11 cellular contexts compared by ENCODE assay signal in the genomic region with DNA sequence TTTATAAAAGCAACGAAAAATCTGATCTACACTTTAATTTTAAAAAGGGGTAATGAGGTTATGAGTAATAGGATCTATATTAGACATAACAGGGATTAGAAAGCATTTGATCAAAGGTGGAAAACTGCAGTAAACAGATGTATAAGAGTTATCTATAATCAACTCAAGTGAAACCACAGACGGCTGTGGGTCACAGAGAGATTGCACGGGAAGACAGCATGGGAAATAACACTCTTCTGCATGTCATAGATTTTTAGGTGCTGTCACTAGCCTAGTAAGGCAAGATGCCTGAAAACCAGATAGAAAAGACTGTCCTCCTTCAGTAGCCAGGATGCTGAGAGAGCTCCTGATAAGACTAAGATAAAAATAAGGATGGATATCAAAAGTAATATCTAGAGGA. TPM values are rescaled to one million over a fixed set of nuclear protein-coding genes. Genes with fewer than 3 reads are reported as not detected.
DNase-seq lines count a peak whose midpoint lies in the region; ATAC-seq and TF ChIP-seq lines count a peak whose summit lies in the region.
"Had no signal": no experiment of that assay in that cellular context is flagged by ENCODE, and none has a peak within 500 bp of the region (broad histone marks: within the 10 kb centered on the region; RNA-seq: fewer than 3 reads in every experiment).

No MANE protein-coding gene starts in this region.

- intact Hi-C loops in activated T-helper 1 cell treated with anti-CD3 and anti-CD28 coated beads, Interleukin-12 subunit alpha, Interleukin-12 subunit beta, Interleukin-2, Interleukin-4 antibody, amounts not matched to agents 30 ng/mL and 10 ng/mL and 1 ng/mL, durations not matched to agents 14 hours and 24 hours and 36 hours (cut with micrococcal nuclease): loop anchor here (1.0 to 10.0 kb wide), 9 partner anchors 15 to 971 kb away; a partner anchor contains a TSS

- peak overlapping the region; percentile 84 for H3K4me3 Mint-ChIP-seq in activated T-helper 1 cell treated with anti-CD3 and anti-CD28 coated beads, Interleukin-12 subunit alpha, Interleukin-12 subunit beta, Interleukin-2, Interleukin-4 antibody, amounts not matched to agents 30 ng/mL and 10 ng/mL and 1 ng/mL, durations not matched to agents 14 hours and 24 hours and 36 hours
- H3K4me3 Mint-ChIP-seq in memory B cell (peak overlapping the region; percentile 88), progenitor cell of endocrine pancreas (ENCODE audit: low read depth) (no peak overlapping the region)

- H3K27me3 ChIP-seq in BE2C (no peaks in the 10 kb centered on the region), SJCRH30 (no peaks in the 10 kb centered on the region; the same call in 1 of the 2 replicates)
- H3K27me3 ChIP-seq: left lung, right atrium auricular region had no signal

- H3K9me3 ChIP-seq in BE2C (no peaks in the 10 kb centered on the region), SJCRH30 (replicated peaks) (no peaks in the 10 kb centered on the region)
- H3K9me3 ChIP-seq: left lung, right atrium auricular region had no signal

- H3K27ac ChIP-seq in SJCRH30: no peak overlapping the region
- H3K27ac ChIP-seq: left lung had no signal

- H3K4me1 Mint-ChIP-seq in activated T-helper 1 cell treated with anti-CD3 and anti-CD28 coated beads, Interleukin-12 subunit alpha, Interleukin-12 subunit beta, Interleukin-2, Interleukin-4 antibody, amounts not matched to agents 30 ng/mL and 10 ng/mL and 1 ng/mL, durations not matched to agents 14 hours and 24 hours and 36 hours (ENCODE audit: low read depth): peaks cover 63% of the 10 kb centered on the region
- H3K4me1 Mint-ChIP-seq in memory B cell (peaks cover 60% of the 10 kb centered on the region), progenitor cell of endocrine pancreas (ENCODE audit: low read depth) (peaks cover 7% of the 10 kb centered on the region)

- peaks cover 7% of the 10 kb centered on the region for H3K36me3 ChIP-seq in BE2C
- H3K36me3 ChIP-seq in SJCRH30: no peaks in the 10 kb centered on the region
- H3K36me3 ChIP-seq: left lung, right atrium auricular region had no signal

- no peak for DNase-seq in BE2C
- no peak for DNase-seq in activated T-helper 1 cell treated with anti-CD3 and anti-CD28 coated beads, Interleukin-12 subunit alpha, Interleukin-12 subunit beta, Interleukin-2, Interleukin-4 antibody, amounts not matched to agents 30 ng/mL and 10 ng/mL and 1 ng/mL, durations not matched to agents 14 hours and 24 hours and 36 hours (ENCODE audit: low spot score)
- no peak for DNase-seq in memory B cell (ENCODE audit: low spot score in 2 of 2)
- no peak for DNase-seq in progenitor cell of endocrine pancreas (ENCODE audit: low spot score, unreplicated experiment)
- no peak for DNase-seq in SJCRH30
- DNase-seq: DMS79, left lung had no signal

- no peak for ATAC-seq in memory B cell (ENCODE audit: low read depth)
- ATAC-seq in HG03108 (IDR thresholded peaks at IDR 0.05; ENCODE audit: unreplicated experiment): no peak
- ATAC-seq in HG02571 (IDR thresholded peaks at IDR 0.05; ENCODE audit: unreplicated experiment): no peak
- ATAC-seq: left lung had no signal

- peaks cover 2% of the 10 kb centered on the region for H3K27me3 Mint-ChIP-seq in activated T-helper 1 cell treated with anti-CD3 and anti-CD28 coated beads, Interleukin-12 subunit alpha, Interleukin-12 subunit beta, Interleukin-2, Interleukin-4 antibody, amounts not matched to agents 30 ng/mL and 10 ng/mL and 1 ng/mL, durations not matched to agents 14 hours and 24 hours and 36 hours (ENCODE audit: insufficient read depth)
- H3K27me3 Mint-ChIP-seq in memory B cell: no peaks in the 10 kb centered on the region
- H3K27me3 Mint-ChIP-seq in progenitor cell of endocrine pancreas: peaks cover 64% of the 10 kb centered on the region

- no peaks in the 10 kb centered on the region for H3K9me3 Mint-ChIP-seq in activated T-helper 1 cell treated with anti-CD3 and anti-CD28 coated beads, Interleukin-12 subunit alpha, Interleukin-12 subunit beta, Interleukin-2, Interleukin-4 antibody, amounts not matched to agents 30 ng/mL and 10 ng/mL and 1 ng/mL, durations not matched to agents 14 hours and 24 hours and 36 hours
- no peaks in the 10 kb centered on the region for H3K9me3 Mint-ChIP-seq in memory B cell
- H3K9me3 Mint-ChIP-seq in progenitor cell of endocrine pancreas (ENCODE audit: low read depth): no peaks in the 10 kb centered on the region

- H3K4me3 ChIP-seq in BE2C (ENCODE audit: low read depth, low read length): peak overlapping the region; percentile 80
- peak overlapping the region; percentile 88 for H3K4me3 ChIP-seq in GM12875 (ENCODE audit: low read depth, low read length)
- H3K4me3 ChIP-seq in SJCRH30: no peak overlapping the region

- H3K4me1 ChIP-seq in BE2C: peaks cover 29% of the 10 kb centered on the region
- H3K4me1 ChIP-seq in SJCRH30: peaks cover 12% of the 10 kb centered on the region

- peak overlapping the region; percentile 85 for H3K27ac Mint-ChIP-seq in activated T-helper 1 cell treated with anti-CD3 and anti-CD28 coated beads, Interleukin-12 subunit alpha, Interleukin-12 subunit beta, Interleukin-2, Interleukin-4 antibody, amounts not matched to agents 30 ng/mL and 10 ng/mL and 1 ng/mL, durations not matched to agents 14 hours and 24 hours and 36 hours
- H3K27ac Mint-ChIP-seq in memory B cell (peak overlapping the region; percentile 86), progenitor cell of endocrine pancreas (no peak overlapping the region)

- no peak for TF ChIP-seq CTCF in BE2C (IDR thresholded peaks at IDR 0.05; ENCODE audit: low read depth, low read length)
- no peak for TF ChIP-seq CTCF in GM12875 (IDR thresholded peaks at IDR 0.05; ENCODE audit: borderline replicate concordance, insufficient read depth, low read depth, low read length)
- no peak for TF ChIP-seq CTCF in progenitor cell of endocrine pancreas (IDR thresholded peaks at IDR 0.05; ENCODE audit: unreplicated experiment)

- H3K36me3 Mint-ChIP-seq in activated T-helper 1 cell treated with anti-CD3 and anti-CD28 coated beads, Interleukin-12 subunit alpha, Interleukin-12 subunit beta, Interleukin-2, Interleukin-4 antibody, amounts not matched to agents 30 ng/mL and 10 ng/mL and 1 ng/mL, durations not matched to agents 14 hours and 24 hours and 36 hours (ENCODE audit: low read depth): peaks cover 25% of the 10 kb centered on the region
- peaks cover 7% of the 10 kb centered on the region for H3K36me3 Mint-ChIP-seq in memory B cell
- no peaks in the 10 kb centered on the region for H3K36me3 Mint-ChIP-seq in progenitor cell of endocrine pancreas (ENCODE audit: insufficient read depth)

RNA-seq across cellular contexts. Expression of a gene that starts 1.8 kb away (rescaled TPM):
- 37.3 TPM for polyA plus RNA-seq in BE2C (2012; ENCODE audit: insufficient read depth, insufficient read length, low read depth)
- total RNA-seq in activated T-helper 1 cell treated with anti-CD3 and anti-CD28 coated beads, Interleukin-12 subunit alpha, Interleukin-12 subunit beta, Interleukin-2, Interleukin-4 antibody, amounts not matched to agents 30 ng/mL and 10 ng/mL and 1 ng/mL, durations not matched to agents 14 hours and 24 hours and 36 hours: 16.0 and 16.5 TPM in 2 replicates
- total RNA-seq in progenitor cell of endocrine pancreas: 4.0 and 5.0 TPM in 2 replicates
- 2.0 and 2.9 TPM in 2 replicates for total RNA-seq in SJCRH30 (2014; rRNA removed; shearing (Covaris generic))

RNA-seq across cellular contexts. Expression of a gene that starts 15.8 kb away (rescaled TPM):
- polyA plus RNA-seq in BE2C (2012; ENCODE audit: insufficient read depth, insufficient read length, low read depth): 12.9 TPM
- 4.1 and 4.5 TPM in 2 replicates for total RNA-seq in activated T-helper 1 cell treated with anti-CD3 and anti-CD28 coated beads, Interleukin-12 subunit alpha, Interleukin-12 subunit beta, Interleukin-2, Interleukin-4 antibody, amounts not matched to agents 30 ng/mL and 10 ng/mL and 1 ng/mL, durations not matched to agents 14 hours and 24 hours and 36 hours
- total RNA-seq in progenitor cell of endocrine pancreas: 7.4 and 8.1 TPM in 2 replicates
- total RNA-seq in SJCRH30 (2014; rRNA removed; shearing (Covaris generic)): 3.1 and 3.2 TPM in 2 replicates

RNA-seq across cellular contexts. Expression of a gene that starts 54.3 kb away (rescaled TPM):
- 164 TPM for polyA plus RNA-seq in BE2C (2012; ENCODE audit: insufficient read depth, insufficient read length, low read depth)
- not detected in 2 replicates for total RNA-seq in activated T-helper 1 cell treated with anti-CD3 and anti-CD28 coated beads, Interleukin-12 subunit alpha, Interleukin-12 subunit beta, Interleukin-2, Interleukin-4 antibody, amounts not matched to agents 30 ng/mL and 10 ng/mL and 1 ng/mL, durations not matched to agents 14 hours and 24 hours and 36 hours
- 6.4 and 7.9 TPM in 2 replicates for total RNA-seq in progenitor cell of endocrine pancreas
- total RNA-seq in SJCRH30 (2014; rRNA removed; shearing (Covaris generic)): not detected in 2 replicates
- total RNA-seq: right atrium auricular region had no signal
